19 cellular contexts compared by ENCODE assay signal in the genomic region with DNA sequence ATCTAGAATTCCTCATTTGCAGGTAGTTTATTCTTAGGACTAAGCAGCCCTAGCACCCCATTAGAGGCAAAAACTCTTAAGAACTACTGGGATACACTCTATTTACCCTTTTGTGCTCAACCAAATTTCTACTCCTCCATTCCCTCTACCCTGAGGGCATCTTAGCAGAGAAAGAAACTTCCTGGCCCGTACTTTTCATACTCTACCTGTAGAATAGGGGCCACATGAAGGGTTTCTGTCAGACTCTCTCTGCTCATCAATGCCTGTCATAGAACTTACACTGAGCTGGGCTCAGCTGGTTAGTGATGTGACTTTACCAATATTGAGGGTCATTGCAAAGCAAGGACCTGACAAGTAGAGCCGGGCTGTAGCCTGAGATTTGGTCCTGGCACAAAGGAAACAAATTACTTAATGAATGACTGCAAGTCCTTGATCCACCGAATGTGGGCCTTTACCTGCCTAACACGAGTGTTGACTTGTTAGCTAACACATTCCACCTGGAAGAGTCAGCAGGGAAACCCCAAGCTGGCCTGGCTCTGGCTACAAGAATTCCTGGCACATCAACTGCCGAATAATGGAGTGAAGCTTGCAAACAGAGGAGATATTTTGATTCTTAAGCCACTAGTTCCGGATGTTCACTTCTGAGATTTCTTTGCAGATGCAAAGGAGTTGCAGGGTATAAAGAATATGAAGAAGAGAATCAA.
DNase-seq lines count a peak whose midpoint lies in the region; ATAC-seq and TF ChIP-seq lines count a peak whose summit lies in the region.
"Had no signal": no experiment of that assay in that cellular context is flagged by ENCODE, and none has a peak within 500 bp of the region (broad histone marks: within the 10 kb centered on the region; RNA-seq: fewer than 3 reads in every experiment).

No MANE protein-coding gene starts in this region.

- no peak for TF ChIP-seq CTCF in RWPE1 (conservative IDR thresholded peaks at IDR 0.05; ENCODE audit: low read depth)
- TF ChIP-seq CTCF in omental fat pad (IDR thresholded peaks at IDR 0.05) = no peak

- H3K27me3 ChIP-seq in BLaER1 treated with 17β-estradiol and CSF1 and Interleukin-3, amounts not matched to agents 10 nM and 100 nM = no peaks in the 10 kb centered on the region
- H3K27me3 ChIP-seq: spleen had no signal

- H3K4me1 ChIP-seq in BLaER1 treated with 17β-estradiol and CSF1 and Interleukin-3, amounts not matched to agents 10 nM and 100 nM = peaks cover 0 to 20% (median 14%) of the 10 kb centered on the region in 10 experiments; a peak in 15 of 20 replicates
- H3K4me1 ChIP-seq: spleen had no signal

- ATAC-seq in esophagus mucosa = peak; percentile 95
- ATAC-seq in omental fat pad (ENCODE audit: low FRiP score) = peak; percentile 67
- no peak for ATAC-seq in left ventricle myocardium superior
- ATAC-seq: HCT116, natural killer cell, SK-N-SH treated with all-trans-retinoic acid at 6 μM for 48 hours had no signal

- intact Hi-C loops in left ventricle myocardium superior (cut with micrococcal nuclease) = no loop called here

- CTCF ChIA-PET in RWPE1 (lab: Yijun Ruan, JAX) = interaction anchor here (0.5 to 0.7 kb wide), 2 partner anchors 135 to 283 kb away, joined by 3 read pairs; no protein-coding TSS in a partner anchor

- DNase-seq in RWPE1 (ENCODE audit: low spot score) (peak; percentile 83), omental fat pad (ENCODE audit: low spot score) (no peak), DMS79 treated with DMSO at 0.1 percent for 48 hours (lab: John Stamatoyannopoulos, UW) (no peak), left ventricle myocardium superior (no peak), NCI-H2196 (lab: John Stamatoyannopoulos, UW; ENCODE audit: unreplicated experiment) (no peak)
- no peak for DNase-seq in stimulated activated CD4-positive, alpha-beta T cell treated with anti-CD3 and anti-CD28 coated beads, Interleukin-15, amount 100 ng/mL, for 24 hours
- DNase-seq: activated CD4-positive, alpha-beta T cell treated with anti-CD3 and anti-CD28 coated beads for 4 hours; activated gamma-delta T cell; CD4-positive, CD25-positive, alpha-beta regulatory T cell; EL; natural killer cell; NCI-H2029; NCI-H526; posterior cingulate gyrus; spleen had no signal

- no peak overlapping the region for H3K4me3 ChIP-seq in BLaER1 treated with 17β-estradiol and CSF1 and Interleukin-3, amounts not matched to agents 10 nM and 100 nM
- H3K4me3 ChIP-seq: spleen had no signal

- peak overlapping the region in 6 of 11 experiments; percentile 37 to 62 (median 54); a peak in 8 of 22 replicates for H3K4me2 ChIP-seq in BLaER1 treated with 17β-estradiol and CSF1 and Interleukin-3, amounts not matched to agents 10 nM and 100 nM

- H3K9me3 ChIP-seq in BLaER1 treated with 17β-estradiol and CSF1 and Interleukin-3, amounts not matched to agents 10 nM and 100 nM (replicated peaks in 1 of 11) = no peaks in the 10 kb centered on the region; a peak in 1 of 22 replicates
- H3K9me3 ChIP-seq: spleen had no signal

- no peaks in the 10 kb centered on the region for H3K36me3 ChIP-seq in BLaER1 treated with 17β-estradiol and CSF1 and Interleukin-3, amounts not matched to agents 10 nM and 100 nM
- H3K36me3 ChIP-seq: spleen had no signal

- POLR2A ChIA-PET in RWPE1 (lab: Yijun Ruan, JAX; ENCODE audit: low non-redundant PET) = no interaction called here

- H3K9ac ChIP-seq in BLaER1 treated with 17β-estradiol and CSF1 and Interleukin-3, amounts not matched to agents 10 nM and 100 nM = no peak overlapping the region

- H3K27ac ChIP-seq in BLaER1 treated with 17β-estradiol and CSF1 and Interleukin-3, amounts not matched to agents 10 nM and 100 nM = no peak overlapping the region
- peak overlapping the region; percentile 48; the same call in 1 of the 2 replicates for H3K27ac ChIP-seq in RWPE1
- H3K27ac ChIP-seq: spleen had no signal

- H4K20me1 ChIP-seq in BLaER1 treated with 17β-estradiol and CSF1 and Interleukin-3, amounts not matched to agents 10 nM and 100 nM = no peaks in the 10 kb centered on the region
